In genomic region chr9:135268981-135269380, GRCh38 we compare ENCODE assay signal across 19 cellular contexts.
"Had no signal": no experiment of that assay in that cellular context is flagged by ENCODE, and none has a peak within 500 bp of the region (broad histone marks: within the 10 kb centered on the region; RNA-seq: fewer than 3 reads in every experiment).

No MANE protein-coding gene starts in this region.

- ATAC-seq: gastrocnemius medialis, heart right ventricle, lower lobe of right lung, sciatic nerve had no signal

- H3K4me1 ChIP-seq: esophagus muscularis mucosa, gastrocnemius medialis, heart right ventricle, left ventricle myocardium inferior, lower lobe of right lung, suprapubic skin, tibial artery had no signal

- DNase-seq: cortex of kidney; effector memory CD4-positive, alpha-beta T cell; gastrocnemius medialis; heart right ventricle; islet precursor cell; left ventricle myocardium inferior; lower lobe of right lung; mesenchymal stem cell; midbrain; naive B cell; posterior cingulate gyrus; stimulated activated CD4-positive, alpha-beta T cell treated with anti-CD3 and anti-CD28 coated beads, Interleukin-2, amount 100 ng/mL, for 24 hours; stimulated activated naive CD4-positive, alpha-beta T cell treated with Interleukin-2 at 50 U/mL for 16 hours; tibial artery had no signal

- H3K4me1 Mint-ChIP-seq: central memory CD8-positive, alpha-beta T cell; naive B cell had no signal

- H3K27ac ChIP-seq: esophagus muscularis mucosa, gastrocnemius medialis, heart right ventricle, left ventricle myocardium inferior, lower lobe of right lung, suprapubic skin, tibial artery had no signal

- H3K9me3 Mint-ChIP-seq: central memory CD8-positive, alpha-beta T cell; nephron had no signal

- H3K9me3 ChIP-seq: esophagus muscularis mucosa, gastrocnemius medialis, heart right ventricle, left ventricle myocardium inferior, lower lobe of right lung, suprapubic skin, tibial artery had no signal

- H3K36me3 Mint-ChIP-seq: naive B cell had no signal

- H3K27ac Mint-ChIP-seq: naive B cell, nephron had no signal

- H3K36me3 ChIP-seq: esophagus muscularis mucosa, gastrocnemius medialis, heart right ventricle, left ventricle myocardium inferior, lower lobe of right lung, suprapubic skin, tibial artery had no signal

- H3K4me3 Mint-ChIP-seq: central memory CD8-positive, alpha-beta T cell; naive B cell; nephron had no signal

- H3K4me3 ChIP-seq: esophagus muscularis mucosa, gastrocnemius medialis, heart right ventricle, left ventricle myocardium inferior, lower lobe of right lung, suprapubic skin, tibial artery had no signal
